8 cellular contexts compared by ENCODE assay signal in genomic region chr9:131731237-131731995, GRCh38. TPM values are rescaled to one million over a fixed set of nuclear protein-coding genes. Genes with fewer than 3 reads are reported as not detected.
A peak's percentile ranks its signal among the peaks of the same experiment; 100 is the strongest.
DNase-seq lines count a peak whose midpoint lies in the region; ATAC-seq, FAIRE-seq and TF ChIP-seq lines count a peak whose summit lies in the region.

No MANE protein-coding gene starts in this region.

- H3K9me1 ChIP-seq in keratinocyte (ENCODE audit: control insufficient read depth, extremely low read depth, insufficient read depth, low read length) = peaks cover 16% of the 10 kb centered on the region

- H3K27me3 ChIP-seq in keratinocyte (ENCODE audit: control insufficient read depth, extremely low read depth, insufficient read depth, low read length) = no peaks in the 10 kb centered on the region
- no peaks in the 10 kb centered on the region for H3K27me3 ChIP-seq in thoracic aorta (replicated peaks; ENCODE audit: insufficient read depth)

- POLR2A ChIA-PET in activated CD8-positive, alpha-beta T cell treated with anti-CD3 and anti-CD28 coated beads for 36 hours (lab: Charles Lee) = interaction anchor here (0.6 to 10.5 kb wide), 14 partner anchors 8 to 1038 kb away, joined by 3 to 119 read pairs (median 4); partner anchors contain the start of gene RAPGEF1

- peaks cover 19% of the 10 kb centered on the region for H4K20me1 ChIP-seq in keratinocyte (ENCODE audit: control insufficient read depth, extremely low read depth, insufficient read depth, low read length)

- peak overlapping the region; percentile 62 for H3K9ac ChIP-seq in keratinocyte (ENCODE audit: control insufficient read depth, extremely low read depth, insufficient read depth, low read length)

- no peaks in the 10 kb centered on the region for H3K9me3 Mint-ChIP-seq in activated CD8-positive, alpha-beta T cell treated with anti-CD3 and anti-CD28 coated beads for 36 hours

- H3K4me2 ChIP-seq in keratinocyte (ENCODE audit: control insufficient read depth, extremely low read depth, insufficient read depth, low read depth, low read length) = peak overlapping the region; percentile 34

- ATAC-seq in activated CD8-positive, alpha-beta T cell treated with anti-CD3 and anti-CD28 coated beads for 36 hours = peak; percentile 12
- ATAC-seq in thoracic aorta (ENCODE audit: insufficient number of reproducible peaks, low FRiP score, low read depth) = no peak
- ATAC-seq in HG03565 (IDR thresholded peaks at IDR 0.05; ENCODE audit: unreplicated experiment) = no peak

- H3K27ac ChIP-seq in keratinocyte (ENCODE audit: control insufficient read depth, insufficient read depth, low read length) = peak overlapping the region; percentile 91
- H3K27ac ChIP-seq in thoracic aorta = peak overlapping the region; percentile 26 to 53

- H3K4me1 Mint-ChIP-seq in activated CD8-positive, alpha-beta T cell treated with anti-CD3 and anti-CD28 coated beads for 36 hours (ENCODE audit: low read depth) = peaks cover 93% of the 10 kb centered on the region

- H3K27ac Mint-ChIP-seq in activated CD8-positive, alpha-beta T cell treated with anti-CD3 and anti-CD28 coated beads for 36 hours = peak overlapping the region; percentile 92

- H3K4me1 ChIP-seq in keratinocyte (ENCODE audit: control insufficient read depth, extremely low read depth, insufficient read depth, low read length) = peaks cover 81% of the 10 kb centered on the region
- peaks cover 63 to 88% of the 10 kb centered on the region in 2 donors for H3K4me1 ChIP-seq in thoracic aorta (ENCODE audit: control insufficient read depth in 1 of 2, low read depth in 2 of 2)

- H3K27me3 Mint-ChIP-seq in activated CD8-positive, alpha-beta T cell treated with anti-CD3 and anti-CD28 coated beads for 36 hours = no peaks in the 10 kb centered on the region

- no peak for FAIRE-seq in keratinocyte (lab: Jason Lieb, UNC)

- no peaks in the 10 kb centered on the region for H3K9me3 ChIP-seq in keratinocyte (ENCODE audit: control insufficient read depth, low read depth, low read length)
- no peaks in the 10 kb centered on the region for H3K9me3 ChIP-seq in thoracic aorta

- CTCF ChIA-PET in activated CD8-positive, alpha-beta T cell treated with anti-CD3 and anti-CD28 coated beads for 36 hours (lab: Charles Lee) = interaction anchor here (0.6 to 5.9 kb wide), 13 partner anchors 7 to 232 kb away, joined by 3 to 65 read pairs (median 4); partner anchors contain the start of gene RAPGEF1

- peaks cover 0 to 4% of the 10 kb centered on the region in 2 experiments for H3K36me3 ChIP-seq in keratinocyte (ENCODE audit: control insufficient read depth in 2 of 2, extremely low read depth in 1 of 2, insufficient read depth in 2 of 2, low read length in 2 of 2)
- no peaks in the 10 kb centered on the region for H3K36me3 ChIP-seq in thoracic aorta

- intact Hi-C loops in activated CD8-positive, alpha-beta T cell treated with anti-CD3 and anti-CD28 coated beads for 36 hours (cut with micrococcal nuclease) = loop anchor here (5.0 to 10.0 kb wide), 3 partner anchors 74 to 477 kb away; partner anchors contain the start of gene POMT1

- peak; percentile 73 for DNase-seq in activated effector memory CD4-positive, alpha-beta T cell treated with anti-CD3 and anti-CD28 coated beads, Interleukin-2, amount 50 U/mL, for 16 hours
- DNase-seq in activated effector memory CD4-positive, alpha-beta T cell treated with Interleukin-2 at 50 U/mL for 16 hours = no peak
- peak; percentile 67 for DNase-seq in activated CD8-positive, alpha-beta T cell treated with anti-CD3 and anti-CD28 coated beads for 36 hours
- DNase-seq in keratinocyte (ENCODE audit: low read depth, low spot score) (no peak), thoracic aorta (ENCODE audit: low spot score) (no peak), ureter (ENCODE audit: low spot score) (no peak)
- no peak for DNase-seq in stimulated activated naive CD4-positive, alpha-beta T cell treated with Interleukin-2 at 50 U/mL for 16 hours (lab: John Stamatoyannopoulos, UW)

- H3K4me3 ChIP-seq in keratinocyte (ENCODE audit: control insufficient read depth in 2 of 3, extremely low read depth in 1 of 3, insufficient read depth in 2 of 3, low read depth in 1 of 3, low read length in 3 of 3) (no peak overlapping the region), thoracic aorta (no peak overlapping the region)

- H3K79me2 ChIP-seq in keratinocyte (ENCODE audit: control insufficient read depth, insufficient read depth, low read length) = peaks cover 40% of the 10 kb centered on the region

- H3K36me3 Mint-ChIP-seq in activated CD8-positive, alpha-beta T cell treated with anti-CD3 and anti-CD28 coated beads for 36 hours (ENCODE audit: low read depth) = peaks cover 34% of the 10 kb centered on the region

- no peak overlapping the region for H2AFZ ChIP-seq in keratinocyte (ENCODE audit: control insufficient read depth, low read length)

- TF ChIP-seq CTCF in activated CD8-positive, alpha-beta T cell treated with anti-CD3 and anti-CD28 coated beads for 36 hours (IDR thresholded peaks at IDR 0.05) = no peak
- TF ChIP-seq CTCF in keratinocyte (optimal IDR thresholded peaks at IDR 0.05 in 1 of 3, IDR thresholded peaks at IDR 0.05 in 1 of 3, conservative IDR thresholded peaks at IDR 0.05 in 1 of 3; ENCODE audit: extremely low read depth in 1 of 3, insufficient read depth in 2 of 3, low read length in 3 of 3) = no peak
- no peak for TF ChIP-seq CTCF in thoracic aorta (IDR thresholded peaks at IDR 0.05)

- peak overlapping the region; percentile 60 for H3K4me3 Mint-ChIP-seq in activated CD8-positive, alpha-beta T cell treated with anti-CD3 and anti-CD28 coated beads for 36 hours

- dilution Hi-C loops in keratinocyte (cut with MboI; ENCODE audit: extremely low pct_ligation_motif_present, low sequenced_read_pairs) = no loop called here

RNA-seq across cellular contexts. Expression of gene RAPGEF1, which starts 8.5 kb away (rescaled TPM):
- 10 to 100 TPM; 84.5 to 85.2 TPM for total RNA-seq in activated CD8-positive, alpha-beta T cell treated with anti-CD3 and anti-CD28 coated beads for 36 hours
- 18.5 to 30.1 TPM (median 19.2 TPM) in 3 replicates for polyA plus RNA-seq in keratinocyte
- 12.1 TPM for polyA plus RNA-seq in keratinocyte (2011; ENCODE audit: low read depth)
- 19.0 and 25.8 TPM in 2 replicates for polyA plus RNA-seq in keratinocyte (2011; cell fraction: cytosol; rRNA removed)
- polyA plus RNA-seq in keratinocyte (2011; cell fraction: nucleus; rRNA removed) = 29.1 and 30.6 TPM in 2 replicates
- polyA plus RNA-seq in keratinocyte (2012; ENCODE audit: low replicate concordance) = 13.3 and 28.0 TPM in 2 replicates
- 22.0 to 50.7 TPM (median 27.9 TPM) in 3 replicates for polyA minus RNA-seq in keratinocyte
- polyA minus RNA-seq in keratinocyte (2011; cell fraction: cytosol; rRNA and poly(A)+ RNA removed) = 21.5 TPM
- 16.7 and 26.4 TPM in 2 replicates for polyA minus RNA-seq in keratinocyte (2011; cell fraction: nucleus; rRNA and poly(A)+ RNA removed)
- total RNA-seq in thoracic aorta = 10 to 100 TPM; 59.7 to 73.0 TPM
- 64.9 TPM for total RNA-seq in ureter

Comparison
In these comparisons a context has a peak if more than half of its experiments do, and no peak if none do; other contexts are left out.
1. DNase-seq: peak in activated effector memory CD4-positive, alpha-beta T cell treated with anti-CD3 and anti-CD28 coated beads, Interleukin-2, amount 50 U/mL, for 16 hours (single experiment) and activated CD8-positive, alpha-beta T cell treated with anti-CD3 and anti-CD28 coated beads for 36 hours (single experiment); none in activated effector memory CD4-positive, alpha-beta T cell treated with Interleukin-2 at 50 U/mL for 16 hours (single experiment), keratinocyte (single experiment), thoracic aorta (single experiment), ureter (single experiment) and stimulated activated naive CD4-positive, alpha-beta T cell treated with Interleukin-2 at 50 U/mL for 16 hours (single experiment).